Comparison of ENCODE assay signal across 1 cellular context in the genomic region with DNA sequence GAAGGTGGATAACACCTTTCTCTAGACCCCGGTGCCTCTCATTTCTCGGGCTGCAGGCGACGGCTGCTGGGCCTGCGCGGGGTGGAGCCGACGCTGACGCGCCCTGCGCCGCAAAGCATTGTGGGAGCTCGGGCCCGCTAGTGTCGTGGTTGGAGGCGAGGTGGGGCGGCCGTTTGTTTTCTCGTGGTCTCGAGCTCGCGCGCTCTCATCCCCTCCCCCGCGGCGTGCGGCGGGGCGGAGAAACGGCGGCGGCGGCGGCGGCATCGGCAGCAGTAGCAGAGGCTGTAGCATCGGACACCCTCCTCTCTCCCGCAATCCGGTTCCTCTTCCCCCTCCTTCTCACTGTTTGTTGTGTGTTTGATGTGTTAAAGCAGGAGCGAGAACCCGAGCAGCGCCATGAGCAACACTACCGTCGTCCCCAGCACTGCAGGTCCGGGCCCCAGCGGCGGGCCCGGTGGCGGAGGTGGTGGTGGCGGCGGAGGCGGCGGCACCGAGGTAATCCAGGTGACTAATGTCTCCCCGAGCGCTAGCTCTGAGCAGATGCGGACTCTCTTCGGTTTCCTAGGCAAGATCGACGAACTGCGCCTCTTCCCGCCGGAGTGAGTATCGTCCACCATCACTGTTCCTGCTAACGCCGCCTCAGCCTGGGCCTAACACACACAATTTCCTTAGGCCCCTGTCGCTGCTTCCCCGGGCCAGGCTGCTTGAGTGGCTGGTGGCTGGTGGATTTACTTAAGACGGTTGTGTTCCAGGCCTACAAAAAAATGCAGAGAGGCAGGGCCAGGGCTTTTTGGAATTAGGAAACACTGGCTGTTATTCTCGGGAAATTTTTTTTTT.
TF ChIP-seq lines count a peak whose summit lies in the region.

Gene SRSF11, plus strand, starts transcription at position 140 of the 837 bp plus-strand sequence. Its CDS starts 257 bp downstream, at position 397.

TF ChIP-seq in GM23338, 12 proteins besides CTCF, POLR2A, EP300 and RAD21 (continued from another document):
- TF ChIP-seq, protein P1, sequence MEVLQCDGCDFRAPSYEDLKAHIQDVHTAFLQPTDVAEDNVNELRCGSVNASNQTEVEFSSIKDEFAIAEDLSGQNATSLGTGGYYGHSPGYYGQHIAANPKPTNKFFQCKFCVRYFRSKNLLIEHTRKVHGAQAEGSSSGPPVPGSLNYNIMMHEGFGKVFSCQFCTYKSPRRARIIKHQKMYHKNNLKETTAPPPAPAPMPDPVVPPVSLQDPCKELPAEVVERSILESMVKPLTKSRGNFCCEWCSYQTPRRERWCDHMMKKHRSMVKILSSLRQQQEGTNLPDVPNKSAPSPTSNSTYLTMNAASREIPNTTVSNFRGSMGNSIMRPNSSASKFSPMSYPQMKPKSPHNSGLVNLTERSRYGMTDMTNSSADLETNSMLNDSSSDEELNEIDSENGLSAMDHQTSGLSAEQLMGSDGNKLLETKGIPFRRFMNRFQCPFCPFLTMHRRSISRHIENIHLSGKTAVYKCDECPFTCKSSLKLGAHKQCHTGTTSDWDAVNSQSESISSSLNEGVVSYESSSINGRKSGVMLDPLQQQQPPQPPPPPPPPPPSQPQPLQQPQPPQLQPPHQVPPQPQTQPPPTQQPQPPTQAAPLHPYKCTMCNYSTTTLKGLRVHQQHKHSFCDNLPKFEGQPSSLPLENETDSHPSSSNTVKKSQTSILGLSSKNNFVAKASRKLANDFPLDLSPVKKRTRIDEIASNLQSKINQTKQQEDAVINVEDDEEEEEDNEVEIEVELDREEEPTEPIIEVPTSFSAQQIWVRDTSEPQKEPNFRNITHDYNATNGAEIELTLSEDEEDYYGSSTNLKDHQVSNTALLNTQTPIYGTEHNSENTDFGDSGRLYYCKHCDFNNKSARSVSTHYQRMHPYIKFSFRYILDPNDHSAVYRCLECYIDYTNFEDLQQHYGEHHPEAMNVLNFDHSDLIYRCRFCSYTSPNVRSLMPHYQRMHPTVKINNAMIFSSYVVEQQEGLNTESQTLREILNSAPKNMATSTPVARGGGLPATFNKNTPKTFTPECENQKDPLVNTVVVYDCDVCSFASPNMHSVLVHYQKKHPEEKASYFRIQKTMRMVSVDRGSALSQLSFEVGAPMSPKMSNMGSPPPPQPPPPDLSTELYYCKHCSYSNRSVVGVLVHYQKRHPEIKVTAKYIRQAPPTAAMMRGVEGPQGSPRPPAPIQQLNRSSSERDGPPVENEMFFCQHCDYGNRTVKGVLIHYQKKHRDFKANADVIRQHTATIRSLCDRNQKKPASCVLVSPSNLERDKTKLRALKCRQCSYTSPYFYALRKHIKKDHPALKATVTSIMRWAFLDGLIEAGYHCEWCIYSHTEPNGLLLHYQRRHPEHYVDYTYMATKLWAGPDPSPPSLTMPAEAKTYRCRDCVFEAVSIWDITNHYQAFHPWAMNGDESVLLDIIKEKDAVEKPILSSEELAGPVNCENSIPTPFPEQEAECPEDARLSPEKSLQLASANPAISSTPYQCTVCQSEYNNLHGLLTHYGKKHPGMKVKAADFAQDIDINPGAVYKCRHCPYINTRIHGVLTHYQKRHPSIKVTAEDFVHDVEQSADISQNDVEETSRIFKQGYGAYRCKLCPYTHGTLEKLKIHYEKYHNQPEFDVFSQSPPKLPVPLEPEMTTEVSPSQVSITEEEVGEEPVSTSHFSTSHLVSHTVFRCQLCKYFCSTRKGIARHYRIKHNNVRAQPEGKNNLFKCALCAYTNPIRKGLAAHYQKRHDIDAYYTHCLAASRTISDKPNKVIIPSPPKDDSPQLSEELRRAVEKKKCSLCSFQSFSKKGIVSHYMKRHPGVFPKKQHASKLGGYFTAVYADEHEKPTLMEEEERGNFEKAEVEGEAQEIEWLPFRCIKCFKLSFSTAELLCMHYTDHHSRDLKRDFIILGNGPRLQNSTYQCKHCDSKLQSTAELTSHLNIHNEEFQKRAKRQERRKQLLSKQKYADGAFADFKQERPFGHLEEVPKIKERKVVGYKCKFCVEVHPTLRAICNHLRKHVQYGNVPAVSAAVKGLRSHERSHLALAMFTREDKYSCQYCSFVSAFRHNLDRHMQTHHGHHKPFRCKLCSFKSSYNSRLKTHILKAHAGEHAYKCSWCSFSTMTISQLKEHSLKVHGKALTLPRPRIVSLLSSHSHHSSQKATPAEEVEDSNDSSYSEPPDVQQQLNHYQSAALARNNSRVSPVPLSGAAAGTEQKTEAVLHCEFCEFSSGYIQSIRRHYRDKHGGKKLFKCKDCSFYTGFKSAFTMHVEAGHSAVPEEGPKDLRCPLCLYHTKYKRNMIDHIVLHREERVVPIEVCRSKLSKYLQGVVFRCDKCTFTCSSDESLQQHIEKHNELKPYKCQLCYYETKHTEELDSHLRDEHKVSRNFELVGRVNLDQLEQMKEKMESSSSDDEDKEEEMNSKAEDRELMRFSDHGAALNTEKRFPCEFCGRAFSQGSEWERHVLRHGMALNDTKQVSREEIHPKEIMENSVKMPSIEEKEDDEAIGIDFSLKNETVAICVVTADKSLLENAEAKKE (CRISPR knock-in tag; IDR thresholded peaks at IDR 0.05), result no peak
- peak; percentile 93 for TF ChIP-seq POLR2AphosphoS5 (IDR thresholded peaks at IDR 0.05; ENCODE audit: low read depth)
